In the genomic region with DNA sequence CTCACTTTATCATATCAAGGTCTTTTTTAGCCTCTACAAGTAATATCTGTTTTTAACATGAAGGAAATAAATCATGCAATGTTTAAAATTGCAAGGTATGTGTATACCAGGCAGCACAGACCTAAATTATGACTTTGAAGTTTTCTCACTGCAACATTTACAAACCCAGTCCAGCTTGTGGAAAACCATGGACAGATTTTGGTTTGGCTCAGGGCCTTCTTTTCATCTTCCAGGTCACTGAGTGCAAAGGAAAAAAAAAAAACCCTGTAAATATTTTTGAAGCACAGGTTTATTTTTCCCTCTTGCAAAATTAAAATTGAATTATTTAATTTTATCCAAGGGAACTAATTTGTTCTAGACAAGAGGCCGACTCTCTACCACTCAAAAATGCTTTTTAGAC, we compare ENCODE assay signal across 12 cellular contexts. TPM values are rescaled to one million over a fixed set of nuclear protein-coding genes. Genes with fewer than 3 reads are reported as not detected.
"Had no signal": no experiment of that assay in that cellular context is flagged by ENCODE, and none has a peak within 500 bp of the region (broad histone marks: within the 10 kb centered on the region; RNA-seq: fewer than 3 reads in every experiment).

No MANE protein-coding gene starts in this region.

- H3K9ac ChIP-seq: GM23248 had no signal

- H3K9me3 ChIP-seq: HAP-1 had no signal

- H3K4me1 ChIP-seq: HAP-1 had no signal

- H3K36me3 ChIP-seq: HAP-1 had no signal

- ATAC-seq: HCT116, K562 had no signal

- H3K4me3 ChIP-seq: GM23248, HAP-1, K562 had no signal

- H3K27ac ChIP-seq: GM23248 had no signal

- FAIRE-seq: HTR-8/SVneo, K562 had no signal

- DNase-seq: GM23248, GOT3, H7, HFFc6, IMR-90, KG1 had no signal

RNA-seq across cellular contexts. Expression of a gene that starts 13.8 kb away (rescaled TPM):
- total RNA-seq: H7 had no signal
- polyA plus RNA-seq: K562 had no signal

RNA-seq across cellular contexts. Expression of a gene that starts 28.6 kb away (rescaled TPM):
- total RNA-seq: GM23248, H4, H7, HFFc6, HT-29, IMR-90 had no signal
- polyA plus RNA-seq: GM23248, IMR-90, K562 had no signal

RNA-seq across cellular contexts. Expression of a gene that starts 57.9 kb away (rescaled TPM):
- total RNA-seq: GM23248, H4, H7, HT-29, K562 had no signal
- polyA plus RNA-seq: GM23248 had no signal
